In the genomic region with DNA sequence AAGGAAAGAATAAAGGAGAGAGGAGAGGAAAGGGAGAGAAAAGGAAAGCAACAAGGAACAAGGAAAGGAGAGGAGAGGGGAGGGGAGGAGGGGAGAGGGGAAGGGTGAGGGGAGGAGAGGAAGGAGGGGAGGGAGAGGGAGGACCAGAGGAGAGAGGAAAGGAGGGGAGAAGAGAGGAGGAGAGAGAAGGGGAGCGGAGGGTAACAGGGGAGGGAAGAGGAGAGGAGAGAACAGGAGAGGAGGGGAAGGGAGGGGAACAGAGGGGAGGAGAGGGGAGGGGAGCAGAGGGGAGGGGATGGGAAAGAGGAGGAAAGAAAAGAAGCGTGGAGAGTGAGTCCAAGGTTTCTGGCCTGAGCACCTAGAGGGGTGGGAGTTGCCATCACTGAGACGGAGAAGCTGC, we compare ENCODE assay signal across 23 cellular contexts.
"Had no signal": no experiment of that assay in that cellular context is flagged by ENCODE, and none has a peak within 500 bp of the region (broad histone marks: within the 10 kb centered on the region; RNA-seq: fewer than 3 reads in every experiment).

No MANE protein-coding gene starts in this region.

- DNase-seq: effector memory CD8-positive, alpha-beta T cell; esophagus squamous epithelium; foreskin fibroblast; immature natural killer cell; left ventricle myocardium inferior; lower lobe of right lung; mesenchymal stem cell; midbrain; naive B cell; nephron progenitor cell; psoas muscle; retina; right lobe of liver; stimulated activated CD4-positive, alpha-beta T cell treated with anti-CD3 and anti-CD28 coated beads, Interleukin-4, amount 100 ng/mL, for 1 hour; stimulated activated CD8-positive, alpha-beta memory T cell treated with anti-CD3 and anti-CD28 coated beads, Interleukin-4, amount 100 ng/mL, for 48 hours; testis; upper lobe of right lung had no signal

- H3K4me3 Mint-ChIP-seq: dendritic cell treated with granulocyte-macrophage colony-stimulating factor and Interleukin-4, amounts not matched to agents 40 ng/mL and 50 ng/mL, for 4 days; effector memory CD8-positive, alpha-beta T cell; immature natural killer cell; naive B cell; nephron progenitor cell; stimulated activated effector memory CD8-positive, alpha-beta T cell treated with anti-CD3 and anti-CD28 coated beads, Interleukin-12 subunit alpha, Interleukin-12 subunit beta, amount 100 ng/mL, for 72 hours; stimulated activated naive CD8-positive, alpha-beta T cell treated with anti-CD3 and anti-CD28 coated beads, Interleukin-15, Interleukin-2, amounts not matched to agents 100 ng/mL and 50 ng/mL, for 24 hours had no signal

- H3K9ac ChIP-seq: parathyroid adenoma had no signal

- H3K27me3 ChIP-seq: esophagus squamous epithelium, right lobe of liver, testis, tibial nerve, upper lobe of right lung, vagina had no signal

- H3K9me3 ChIP-seq: esophagus squamous epithelium, left ventricle myocardium inferior, lower lobe of right lung, psoas muscle, right lobe of liver, testis, tibial nerve, upper lobe of right lung, vagina had no signal

- H3K9me3 Mint-ChIP-seq: dendritic cell treated with granulocyte-macrophage colony-stimulating factor and Interleukin-4, amounts not matched to agents 40 ng/mL and 50 ng/mL, for 4 days; effector memory CD8-positive, alpha-beta T cell; immature natural killer cell; naive B cell; nephron progenitor cell; stimulated activated effector memory CD8-positive, alpha-beta T cell treated with anti-CD3 and anti-CD28 coated beads, Interleukin-12 subunit alpha, Interleukin-12 subunit beta, amount 100 ng/mL, for 72 hours; stimulated activated naive CD8-positive, alpha-beta T cell treated with anti-CD3 and anti-CD28 coated beads, Interleukin-15, Interleukin-2, amounts not matched to agents 100 ng/mL and 50 ng/mL, for 24 hours had no signal

- H3K4me3 ChIP-seq: esophagus squamous epithelium, left ventricle myocardium inferior, lower lobe of right lung, psoas muscle, right lobe of liver, testis, tibial nerve, upper lobe of right lung, vagina had no signal

- H3K4me1 ChIP-seq: esophagus squamous epithelium, left ventricle myocardium inferior, lower lobe of right lung, psoas muscle, testis, tibial nerve, upper lobe of right lung, vagina had no signal

- H3K27ac ChIP-seq: esophagus squamous epithelium, left ventricle myocardium inferior, lower lobe of right lung, parathyroid adenoma, psoas muscle, right lobe of liver, testis, tibial nerve, upper lobe of right lung, vagina had no signal

- H3K27ac Mint-ChIP-seq: dendritic cell treated with granulocyte-macrophage colony-stimulating factor and Interleukin-4, amounts not matched to agents 40 ng/mL and 50 ng/mL, for 4 days; effector memory CD8-positive, alpha-beta T cell; immature natural killer cell; nephron progenitor cell; stimulated activated effector memory CD8-positive, alpha-beta T cell treated with anti-CD3 and anti-CD28 coated beads, Interleukin-12 subunit alpha, Interleukin-12 subunit beta, amount 100 ng/mL, for 72 hours; stimulated activated naive CD8-positive, alpha-beta T cell treated with anti-CD3 and anti-CD28 coated beads, Interleukin-15, Interleukin-2, amounts not matched to agents 100 ng/mL and 50 ng/mL, for 24 hours had no signal

- ATAC-seq: effector memory CD8-positive, alpha-beta T cell; psoas muscle; stimulated activated effector memory CD8-positive, alpha-beta T cell treated with anti-CD3 and anti-CD28 coated beads, Interleukin-12 subunit alpha, Interleukin-12 subunit beta, amount 100 ng/mL, for 72 hours had no signal

- H3K36me3 ChIP-seq: esophagus squamous epithelium, upper lobe of right lung, vagina had no signal
